ENCODE assay signal across 7 cellular contexts in the genomic region with DNA sequence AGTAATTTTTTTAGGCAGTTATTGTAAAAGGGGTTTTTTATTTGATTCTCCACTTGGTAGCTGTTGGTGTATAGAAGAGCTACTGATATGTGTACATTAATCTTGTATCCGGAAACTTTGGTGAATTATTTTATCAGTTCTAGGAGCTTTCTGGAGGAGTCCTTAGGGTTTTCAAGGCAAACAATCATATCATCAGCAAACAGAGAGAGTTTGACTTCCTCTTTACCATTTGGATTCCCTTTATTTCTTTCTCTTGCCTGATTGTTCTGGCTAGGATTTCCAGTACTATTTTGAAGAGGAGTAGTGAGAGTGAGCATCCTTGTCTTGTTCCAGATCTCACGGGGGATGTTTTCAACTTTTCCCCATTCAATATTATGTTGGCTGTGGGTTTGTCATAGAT.
"Had no signal": no experiment of that assay in that cellular context is flagged by ENCODE, and none has a peak within 500 bp of the region (broad histone marks: within the 10 kb centered on the region; RNA-seq: fewer than 3 reads in every experiment).

No MANE protein-coding gene starts in this region.

- FAIRE-seq: H1, H54, HTR-8/SVneo had no signal

- H3K4me2 ChIP-seq: GM23338 had no signal

- DNase-seq: H9, HCEC 1CT, IMR-90 had no signal

- H3K4me3 Mint-ChIP-seq: GM23338, H9 had no signal

- H3K4me1 Mint-ChIP-seq: GM23338 had no signal

- H3K27ac Mint-ChIP-seq: GM23338, H9 had no signal

- ATAC-seq: GM23338 had no signal

- H2AFZ ChIP-seq: GM23338 had no signal

- H3K4me3 ChIP-seq: GM23338 had no signal
